In the genomic region with DNA sequence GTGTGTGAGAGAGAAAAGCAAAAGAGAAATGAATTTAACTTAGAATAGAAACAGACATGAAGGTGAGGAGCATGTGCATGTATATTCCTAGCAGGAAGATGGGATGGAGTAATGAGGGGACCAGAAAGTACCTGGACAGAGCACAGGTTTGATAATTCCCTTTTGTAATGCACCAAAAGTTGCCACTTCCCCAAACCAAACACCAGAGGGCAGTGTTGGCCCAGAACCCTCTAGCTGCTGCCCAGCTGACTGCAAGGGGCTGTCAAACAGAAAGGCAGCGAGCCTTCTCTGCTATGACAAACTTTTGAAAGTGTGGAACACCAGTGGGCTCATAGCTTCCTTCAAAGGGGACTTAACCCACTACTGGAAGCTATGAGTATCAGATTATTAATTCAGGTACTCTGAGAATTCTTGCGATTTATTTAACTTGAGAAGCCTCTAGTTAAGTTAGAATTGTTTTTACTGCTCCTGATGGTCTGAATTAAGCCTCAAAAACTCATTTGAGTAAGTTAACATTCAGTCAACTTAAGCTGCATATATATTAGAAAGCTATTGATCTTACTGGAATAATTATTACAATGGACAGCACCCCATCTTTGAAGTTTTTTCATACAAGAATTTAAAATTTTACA, we compare ENCODE assay signal across 1 cellular context.
TF ChIP-seq lines count a peak whose summit lies in the region.

No MANE protein-coding gene starts in this region.

TF ChIP-seq in GM23338, 12 proteins besides CTCF, POLR2A, EP300 and RAD21 (continued from another document):
- TF ChIP-seq, protein P1, sequence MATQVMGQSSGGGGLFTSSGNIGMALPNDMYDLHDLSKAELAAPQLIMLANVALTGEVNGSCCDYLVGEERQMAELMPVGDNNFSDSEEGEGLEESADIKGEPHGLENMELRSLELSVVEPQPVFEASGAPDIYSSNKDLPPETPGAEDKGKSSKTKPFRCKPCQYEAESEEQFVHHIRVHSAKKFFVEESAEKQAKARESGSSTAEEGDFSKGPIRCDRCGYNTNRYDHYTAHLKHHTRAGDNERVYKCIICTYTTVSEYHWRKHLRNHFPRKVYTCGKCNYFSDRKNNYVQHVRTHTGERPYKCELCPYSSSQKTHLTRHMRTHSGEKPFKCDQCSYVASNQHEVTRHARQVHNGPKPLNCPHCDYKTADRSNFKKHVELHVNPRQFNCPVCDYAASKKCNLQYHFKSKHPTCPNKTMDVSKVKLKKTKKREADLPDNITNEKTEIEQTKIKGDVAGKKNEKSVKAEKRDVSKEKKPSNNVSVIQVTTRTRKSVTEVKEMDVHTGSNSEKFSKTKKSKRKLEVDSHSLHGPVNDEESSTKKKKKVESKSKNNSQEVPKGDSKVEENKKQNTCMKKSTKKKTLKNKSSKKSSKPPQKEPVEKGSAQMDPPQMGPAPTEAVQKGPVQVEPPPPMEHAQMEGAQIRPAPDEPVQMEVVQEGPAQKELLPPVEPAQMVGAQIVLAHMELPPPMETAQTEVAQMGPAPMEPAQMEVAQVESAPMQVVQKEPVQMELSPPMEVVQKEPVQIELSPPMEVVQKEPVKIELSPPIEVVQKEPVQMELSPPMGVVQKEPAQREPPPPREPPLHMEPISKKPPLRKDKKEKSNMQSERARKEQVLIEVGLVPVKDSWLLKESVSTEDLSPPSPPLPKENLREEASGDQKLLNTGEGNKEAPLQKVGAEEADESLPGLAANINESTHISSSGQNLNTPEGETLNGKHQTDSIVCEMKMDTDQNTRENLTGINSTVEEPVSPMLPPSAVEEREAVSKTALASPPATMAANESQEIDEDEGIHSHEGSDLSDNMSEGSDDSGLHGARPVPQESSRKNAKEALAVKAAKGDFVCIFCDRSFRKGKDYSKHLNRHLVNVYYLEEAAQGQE (IDR thresholded peaks at IDR 0.05; ENCODE audit: unreplicated experiment) = no peak
- no peak for TF ChIP-seq CREB1 (CRISPR knock-in tag; IDR thresholded peaks at IDR 0.05; ENCODE audit: low read depth)
- TF ChIP-seq ZNF331 (CRISPR knock-in tag; IDR thresholded peaks at IDR 0.05; ENCODE audit: low read depth) = no peak
- TF ChIP-seq JUNB (IDR thresholded peaks at IDR 0.05; ENCODE audit: unreplicated experiment) = no peak
- no peak for TF ChIP-seq EZH2 (IDR thresholded peaks at IDR 0.05; ENCODE audit: low read depth, unreplicated experiment)
- TF ChIP-seq, protein P2, sequence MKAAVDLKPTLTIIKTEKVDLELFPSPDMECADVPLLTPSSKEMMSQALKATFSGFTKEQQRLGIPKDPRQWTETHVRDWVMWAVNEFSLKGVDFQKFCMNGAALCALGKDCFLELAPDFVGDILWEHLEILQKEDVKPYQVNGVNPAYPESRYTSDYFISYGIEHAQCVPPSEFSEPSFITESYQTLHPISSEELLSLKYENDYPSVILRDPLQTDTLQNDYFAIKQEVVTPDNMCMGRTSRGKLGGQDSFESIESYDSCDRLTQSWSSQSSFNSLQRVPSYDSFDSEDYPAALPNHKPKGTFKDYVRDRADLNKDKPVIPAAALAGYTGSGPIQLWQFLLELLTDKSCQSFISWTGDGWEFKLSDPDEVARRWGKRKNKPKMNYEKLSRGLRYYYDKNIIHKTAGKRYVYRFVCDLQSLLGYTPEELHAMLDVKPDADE (IDR thresholded peaks at IDR 0.05) = no peak
- no peak for TF ChIP-seq STAT1 (IDR thresholded peaks at IDR 0.05; ENCODE audit: unreplicated experiment)
- no peak for TF ChIP-seq POLR2AphosphoS5 (IDR thresholded peaks at IDR 0.05; ENCODE audit: low read depth)
